Comparison of ENCODE assay signal across 23 cellular contexts in genomic region chr6:121657972-121658371, GRCh38.
A peak's percentile ranks its signal among the peaks of the same experiment; 100 is the strongest.
DNase-seq lines count a peak whose midpoint lies in the region; ATAC-seq, FAIRE-seq and TF ChIP-seq lines count a peak whose summit lies in the region.
"Had no signal": no experiment of that assay in that cellular context is flagged by ENCODE, and none has a peak within 500 bp of the region (broad histone marks: within the 10 kb centered on the region; RNA-seq: fewer than 3 reads in every experiment).

No MANE protein-coding gene starts in this region.

- H3K27ac ChIP-seq in A673 (ENCODE audit: low read depth, low read length, poor library complexity, severe bottlenecking) (no peak overlapping the region), HCT116 (ENCODE audit: low read depth, low read length) (no peak overlapping the region), endothelial cell of umbilical vein (ENCODE audit: insufficient read depth, low read depth, low read length) (peak overlapping the region; percentile 50)
- H3K27ac ChIP-seq: A549; BLaER1 treated with 17β-estradiol and CSF1 and Interleukin-3, amounts not matched to agents 10 nM and 100 nM had no signal

- dilution Hi-C loops in endothelial cell of umbilical vein (cut with MboI; ENCODE audit: extremely low pct_ligation_motif_present, low sequenced_read_pairs), result no loop called here

- no peaks in the 10 kb centered on the region; the same call in 1 of the 2 replicates for H3K9me2 ChIP-seq in HCT116 (ENCODE audit: insufficient read depth)

- POLR2A ChIA-PET in A673 (lab: Charles Lee; ENCODE audit: low non-redundant PET), result no interaction called here
- POLR2A ChIA-PET in HCT116 (lab: Charles Lee), result no interaction called here
- POLR2A ChIA-PET in endothelial cell of umbilical vein (lab: Charles Lee), result interaction anchor here (1.2 kb wide), 1 partner anchor 9 kb away, joined by 3 read pairs; no protein-coding TSS in a partner anchor

- H3K27me3 ChIP-seq in A673 (replicated peaks; ENCODE audit: insufficient read depth, low read depth, low read length, poor library complexity), result no peaks in the 10 kb centered on the region
- H3K27me3 ChIP-seq in HCT116 (ENCODE audit: insufficient read depth, low read length), result no peaks in the 10 kb centered on the region
- no peaks in the 10 kb centered on the region for H3K27me3 ChIP-seq in endothelial cell of umbilical vein (ENCODE audit: control insufficient read depth in 2 of 2, insufficient read depth in 2 of 2, low read length in 2 of 2)
- H3K27me3 ChIP-seq: BE2C; BLaER1 treated with 17β-estradiol and CSF1 and Interleukin-3, amounts not matched to agents 10 nM and 100 nM had no signal

- DNase-seq in A673 (ENCODE audit: low spot score) (peak; percentile 60), HCT116 (ENCODE audit: low read depth, low spot score) (no peak), endothelial cell of umbilical vein (ENCODE audit: low read depth, low spot score) (peak; percentile 65), pulmonary artery endothelial cell (ENCODE audit: low read depth, low spot score) (peak; percentile 13), AG08395 (ENCODE audit: low spot score) (no peak), G401 (ENCODE audit: low spot score) (no peak), NCI-H2227 treated with DMSO at 0.1 percent for 48 hours (lab: John Stamatoyannopoulos, UW) (no peak)
- DNase-seq: 8988T; AML-193; BE2C; CD4-positive, alpha-beta T cell; CD8-positive, alpha-beta memory T cell; DMS 273 treated with DMSO at 0.1 percent for 48 hours; DMS79; EL; GF-D8; GOT3 had no signal

- TF ChIP-seq POLR2A in HCT116 (IDR thresholded peaks at IDR 0.05; ENCODE audit: borderline replicate concordance, extremely low read depth, insufficient read depth, insufficient read length) (no peak), endothelial cell of umbilical vein (IDR thresholded peaks at IDR 0.05; ENCODE audit: low read depth, low read length) (no peak)

- H3K4me2 ChIP-seq in HCT116 (ENCODE audit: low read length), result no peak overlapping the region
- peak overlapping the region; percentile 74 for H3K4me2 ChIP-seq in endothelial cell of umbilical vein (ENCODE audit: insufficient read depth, low read length)
- H3K4me2 ChIP-seq: A549 had no signal

- no peak for FAIRE-seq in endothelial cell of umbilical vein (lab: Jason Lieb, UNC)
- FAIRE-seq: A549, D721Med, GM12891, H54 had no signal

- H3K36me3 ChIP-seq in A673 (ENCODE audit: insufficient read depth, low read length, poor library complexity, severe bottlenecking), result no peaks in the 10 kb centered on the region
- no peaks in the 10 kb centered on the region for H3K36me3 ChIP-seq in HCT116 (ENCODE audit: control insufficient read depth in 1 of 2, insufficient read depth in 2 of 2, low read length in 2 of 2)
- no peaks in the 10 kb centered on the region for H3K36me3 ChIP-seq in endothelial cell of umbilical vein (ENCODE audit: control insufficient read depth in 2 of 2, extremely low read depth in 1 of 2, insufficient read depth in 2 of 2, low read length in 2 of 2)
- H3K36me3 ChIP-seq: BE2C; BLaER1 treated with 17β-estradiol and CSF1 and Interleukin-3, amounts not matched to agents 10 nM and 100 nM; HAP-1 had no signal

- in situ Hi-C loops in G401 (cut with HindIII; ENCODE audit: low sequenced_read_pairs), result no loop called here

- H3K4me1 ChIP-seq in A673 (ENCODE audit: insufficient read depth, low read length, poor library complexity, severe bottlenecking) (peaks cover 33% of the 10 kb centered on the region), HCT116 (ENCODE audit: control insufficient read depth in 1 of 2, insufficient read depth in 2 of 2, low read length in 2 of 2) (no peaks in the 10 kb centered on the region), endothelial cell of umbilical vein (ENCODE audit: control insufficient read depth, extremely low read depth, insufficient read depth, low read length) (peaks cover 34% of the 10 kb centered on the region)
- H3K4me1 ChIP-seq: BE2C, HAP-1 had no signal

- CTCF ChIA-PET in A673 (lab: Charles Lee) (no interaction called here), HCT116 (lab: Charles Lee) (no interaction called here), endothelial cell of umbilical vein (lab: Charles Lee) (interaction anchor here (0.6 to 1.7 kb wide), 8 partner anchors 9 to 419 kb away, joined by 3 to 7 read pairs (median 3); no protein-coding TSS in a partner anchor)

- peak overlapping the region; percentile 29 for H2AFZ ChIP-seq in HCT116 (ENCODE audit: low read depth, low read length, poor library complexity, severe bottlenecking)
- no peak overlapping the region for H2AFZ ChIP-seq in endothelial cell of umbilical vein (ENCODE audit: low read depth, low read length)

- BruUV-seq in A673 (replicated peaks; lab: Mats Ljungman, UMichigan) (no TSS peak), HCT116 (replicated peaks; lab: Mats Ljungman, UMichigan) (no TSS peak), endothelial cell of umbilical vein (replicated peaks; lab: Mats Ljungman, UMichigan) (no TSS peak)

- H3K9me1 ChIP-seq in endothelial cell of umbilical vein (replicated peaks; ENCODE audit: control insufficient read depth, extremely low read depth, insufficient read depth, low read length), result no peaks in the 10 kb centered on the region

- intact Hi-C loops in A673 (cut with micrococcal nuclease; ENCODE audit: unreplicated experiment), result no loop called here
- intact Hi-C loops in HCT116 (cut with micrococcal nuclease), result no loop called here
- intact Hi-C loops in endothelial cell of umbilical vein (cut with micrococcal nuclease), result loop anchor here (1.0 kb wide), 1 partner anchor 8 kb away; no protein-coding TSS in a partner anchor

- TF ChIP-seq RAD21 in HCT116 (IDR thresholded peaks at IDR 0.05; ENCODE audit: low read depth), result no peak

- H3K9me3 ChIP-seq in A673 (ENCODE audit: low read depth, low read length, poor library complexity, severe bottlenecking) (no peaks in the 10 kb centered on the region), HCT116 (ENCODE audit: control insufficient read depth in 1 of 2, insufficient read depth in 1 of 2, low read depth in 1 of 2, low read length in 2 of 2) (no peaks in the 10 kb centered on the region), endothelial cell of umbilical vein (replicated peaks; ENCODE audit: control insufficient read depth, insufficient read depth, low read length) (no peaks in the 10 kb centered on the region)
- H3K9me3 ChIP-seq: A549, BE2C, HAP-1 had no signal

- H3K79me2 ChIP-seq in HCT116 (ENCODE audit: insufficient read depth, low read length) (no peaks in the 10 kb centered on the region), endothelial cell of umbilical vein (ENCODE audit: control insufficient read depth, insufficient read depth, low read length) (no peaks in the 10 kb centered on the region)

- H4K20me1 ChIP-seq in HCT116 (ENCODE audit: insufficient read depth) (no peaks in the 10 kb centered on the region), endothelial cell of umbilical vein (replicated peaks; ENCODE audit: control insufficient read depth, extremely low read depth, insufficient read depth, low read length) (no peaks in the 10 kb centered on the region)
- H4K20me1 ChIP-seq: BLaER1 treated with 17β-estradiol and CSF1 and Interleukin-3, amounts not matched to agents 10 nM and 100 nM had no signal

- no peak for TF ChIP-seq CTCF in A673 (conservative IDR thresholded peaks at IDR 0.05; ENCODE audit: low read depth, low read length)
- no peak for TF ChIP-seq CTCF in HCT116 (IDR thresholded peaks at IDR 0.05 in 2 of 3, conservative IDR thresholded peaks at IDR 0.05 in 1 of 3; ENCODE audit: borderline replicate concordance in 1 of 3, insufficient read depth in 1 of 3, low read depth in 2 of 3, low read length in 2 of 3)
- TF ChIP-seq CTCF in endothelial cell of umbilical vein (IDR thresholded peaks at IDR 0.05; ENCODE audit: extremely low read depth in 1 of 2, insufficient read depth in 1 of 2, low read depth in 1 of 2, low read length in 2 of 2), result no peak

- RAD21 ChIA-PET in HCT116 (lab: Charles Lee; ENCODE audit: low non-redundant PET in 1 of 2, low total read pairs in 2 of 2, uncharacterized antibody in 2 of 2, unreplicated experiment in 2 of 2), result no interaction called here

- ATAC-seq in HCT116, result no peak
- ATAC-seq: A549 had no signal

- H3K9ac ChIP-seq in HCT116 (ENCODE audit: low read length) (no peak overlapping the region), endothelial cell of umbilical vein (replicated peaks; ENCODE audit: extremely low read depth, insufficient read depth, low read length) (no peak overlapping the region)
- H3K9ac ChIP-seq: BLaER1 treated with 17β-estradiol and CSF1 and Interleukin-3, amounts not matched to agents 10 nM and 100 nM had no signal

- no peak overlapping the region for H3K4me3 ChIP-seq in A673 (ENCODE audit: low read depth, low read length, poor library complexity, severe bottlenecking)
- no peak overlapping the region for H3K4me3 ChIP-seq in HCT116 (replicated peaks in 1 of 2; ENCODE audit: low read depth in 1 of 2, low read length in 2 of 2)
- H3K4me3 ChIP-seq in endothelial cell of umbilical vein (replicated peaks in 1 of 3; ENCODE audit: insufficient read depth in 1 of 3, low read depth in 1 of 3, low read length in 3 of 3), result peak overlapping the region in 1 of 3 experiments; percentile 25
- H3K4me3 ChIP-seq: A549; BLaER1 treated with 17β-estradiol and CSF1 and Interleukin-3, amounts not matched to agents 10 nM and 100 nM; HAP-1 had no signal

TF ChIP-seq in endothelial cell of umbilical vein, 7 proteins besides CTCF, POLR2A, EP300 and RAD21:
- TF ChIP-seq JUN (IDR thresholded peaks at IDR 0.05; ENCODE audit: borderline replicate concordance, insufficient read depth, insufficient read length, low read depth) (peak; percentile 83), POLR2AphosphoS5 (IDR thresholded peaks at IDR 0.05; ENCODE audit: insufficient read depth, low read depth, low read length) (peak; percentile 47), GATA2 (IDR thresholded peaks at IDR 0.05; ENCODE audit: insufficient read depth, insufficient read length, low read depth, low read length) (peak; percentile 85), MYC (IDR thresholded peaks at IDR 0.05; ENCODE audit: low read depth, low read length) (no peak), EZH2 (IDR thresholded peaks at IDR 0.05; ENCODE audit: borderline replicate concordance, low read depth, low read length, severe bottlenecking) (no peak), FOS (IDR thresholded peaks at IDR 0.05; ENCODE audit: borderline replicate concordance, insufficient read depth, low read length) (peak; percentile 74)
- TF ChIP-seq, protein P1, sequence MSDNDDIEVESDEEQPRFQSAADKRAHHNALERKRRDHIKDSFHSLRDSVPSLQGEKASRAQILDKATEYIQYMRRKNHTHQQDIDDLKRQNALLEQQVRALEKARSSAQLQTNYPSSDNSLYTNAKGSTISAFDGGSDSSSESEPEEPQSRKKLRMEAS (IDR thresholded peaks at IDR 0.05; ENCODE audit: insufficient read depth, insufficient read length), result no peak

Comparison
In these comparisons a context has a peak if more than half of its experiments do, and no peak if none do; other contexts are left out.
1. DNase-seq: peak in A673 (single experiment), endothelial cell of umbilical vein (single experiment) and pulmonary artery endothelial cell (single experiment); none in HCT116 (single experiment), AG08395 (single experiment), G401 (single experiment) and NCI-H2227 treated with DMSO at 0.1 percent for 48 hours (single experiment).